ENCODE assay signal across 29 cellular contexts in genomic region chr10:84371944-84372343, GRCh38. TPM values are rescaled to one million over a fixed set of nuclear protein-coding genes. Genes with fewer than 3 reads are reported as not detected.
A peak's percentile ranks its signal among the peaks of the same experiment; 100 is the strongest.
DNase-seq lines count a peak whose midpoint lies in the region; ATAC-seq and TF ChIP-seq lines count a peak whose summit lies in the region.
"Had no signal": no experiment of that assay in that cellular context is flagged by ENCODE, and none has a peak within 500 bp of the region (broad histone marks: within the 10 kb centered on the region; RNA-seq: fewer than 3 reads in every experiment).

No MANE protein-coding gene starts in this region.

- H3K27ac Mint-ChIP-seq in activated naive CD4-positive, alpha-beta T cell treated with anti-CD3 and anti-CD28 coated beads for 36 hours = peak overlapping the region; percentile 83
- peak overlapping the region; percentile 14 for H3K27ac Mint-ChIP-seq in activated naive CD8-positive, alpha-beta T cell treated with anti-CD3 and anti-CD28 coated beads for 36 hours
- no peak overlapping the region for H3K27ac Mint-ChIP-seq in stimulated activated naive B cell treated with anti-CD40 and anti-IgM and Interleukin-4, amounts not matched to agents 10 μg/mL and 1 μg/mL and 100 μg/mL, for 72 hours
- H3K27ac Mint-ChIP-seq: activated CD4-positive, alpha-beta T cell treated with anti-CD3 and anti-CD28 coated beads, Interleukin-2, amount 10 ng/mL, durations not matched to agents 7 days and 5 days; B cell; nephron progenitor cell had no signal

- no peaks in the 10 kb centered on the region for H3K27me3 Mint-ChIP-seq in activated naive CD4-positive, alpha-beta T cell treated with anti-CD3 and anti-CD28 coated beads for 36 hours (ENCODE audit: low read depth)
- H3K27me3 Mint-ChIP-seq in activated naive CD8-positive, alpha-beta T cell treated with anti-CD3 and anti-CD28 coated beads for 36 hours = no peaks in the 10 kb centered on the region
- no peaks in the 10 kb centered on the region for H3K27me3 Mint-ChIP-seq in stimulated activated naive B cell treated with anti-CD40 and anti-IgM and Interleukin-4, amounts not matched to agents 10 μg/mL and 1 μg/mL and 100 μg/mL, for 72 hours
- H3K27me3 Mint-ChIP-seq: activated CD4-positive, alpha-beta T cell treated with anti-CD3 and anti-CD28 coated beads, Interleukin-2, amount 10 ng/mL, durations not matched to agents 7 days and 5 days; B cell had no signal

- POLR2A ChIA-PET in RWPE1 (lab: Yijun Ruan, JAX; ENCODE audit: low non-redundant PET) = no interaction called here

- no peak for DNase-seq in activated naive CD4-positive, alpha-beta T cell treated with anti-CD3 and anti-CD28 coated beads for 36 hours
- no peak for DNase-seq in activated naive CD4-positive, alpha-beta T cell treated with anti-CD3 and anti-CD28 coated beads, Interleukin-2, amount 50 U/mL, for 16 hours
- no peak for DNase-seq in activated naive CD8-positive, alpha-beta T cell treated with anti-CD3 and anti-CD28 coated beads for 36 hours
- DNase-seq in stimulated activated naive B cell treated with anti-CD40 and anti-IgM and Interleukin-4, amounts not matched to agents 10 μg/mL and 1 μg/mL and 100 μg/mL, for 72 hours = no peak
- DNase-seq in RWPE1 (ENCODE audit: low spot score) = no peak
- no peak for DNase-seq in left ventricle myocardium superior
- DNase-seq: activated CD4-positive, alpha-beta T cell treated with anti-CD3 and anti-CD28 coated beads, Interleukin-2, amount 10 ng/mL, durations not matched to agents 7 days and 5 days; activated effector memory CD4-positive, alpha-beta T cell treated with anti-CD3 and anti-CD28 coated beads, Interleukin-2, amount 50 U/mL, for 16 hours; DND-41; erythroblast; HCEC 1CT; head of caudate nucleus; kidney; midbrain; MM.1S; NCI-H1417 treated with DMSO at 0.1 percent for 48 hours; NCI-H2081; NCI-H226; NCI-H774; nephron progenitor cell; ovary; stimulated activated CD4-positive, alpha-beta T cell treated with anti-CD3 and anti-CD28 coated beads, Interleukin-2, amount 100 ng/mL, for 24 hours; upper lobe of right lung had no signal

- CTCF ChIA-PET in activated naive CD4-positive, alpha-beta T cell treated with anti-CD3 and anti-CD28 coated beads for 36 hours (lab: Charles Lee) = interaction anchor here (0.8 to 7.1 kb wide), 4 partner anchors 20 to 164 kb away, joined by 3 to 70 read pairs (median 22); no protein-coding TSS in a partner anchor
- CTCF ChIA-PET in RWPE1 (lab: Yijun Ruan, JAX) = interaction anchor here (0.8 to 1.1 kb wide), 2 partner anchors 107 to 179 kb away, joined by 3 read pairs; no protein-coding TSS in a partner anchor

- no peaks in the 10 kb centered on the region for H3K9me3 Mint-ChIP-seq in activated naive CD4-positive, alpha-beta T cell treated with anti-CD3 and anti-CD28 coated beads for 36 hours
- H3K9me3 Mint-ChIP-seq in activated naive CD8-positive, alpha-beta T cell treated with anti-CD3 and anti-CD28 coated beads for 36 hours = peaks cover 3% of the 10 kb centered on the region
- H3K9me3 Mint-ChIP-seq in stimulated activated naive B cell treated with anti-CD40 and anti-IgM and Interleukin-4, amounts not matched to agents 10 μg/mL and 1 μg/mL and 100 μg/mL, for 72 hours = peaks cover 0 to 3% of the 10 kb centered on the region in 2 donors
- H3K9me3 Mint-ChIP-seq: activated CD4-positive, alpha-beta T cell treated with anti-CD3 and anti-CD28 coated beads, Interleukin-2, amount 10 ng/mL, durations not matched to agents 7 days and 5 days; nephron progenitor cell had no signal

- intact Hi-C loops in activated naive CD4-positive, alpha-beta T cell treated with anti-CD3 and anti-CD28 coated beads for 36 hours (cut with micrococcal nuclease) = loop anchor here (1.0 kb wide), 1 partner anchor 9 kb away; no protein-coding TSS in a partner anchor
- intact Hi-C loops in left ventricle myocardium superior (cut with micrococcal nuclease) = no loop called here

- ATAC-seq in HG02610 (IDR thresholded peaks at IDR 0.05; ENCODE audit: unreplicated experiment) (peak; percentile 70), left ventricle myocardium superior (no peak), HG03039 (IDR thresholded peaks at IDR 0.05; ENCODE audit: unreplicated experiment) (no peak)
- ATAC-seq in stimulated activated naive B cell treated with anti-CD40 and anti-IgM and Interleukin-4, amounts not matched to agents 10 μg/mL and 1 μg/mL and 100 μg/mL, for 72 hours (replicated peaks) = peak; percentile 39 to 42

- H3K4me3 Mint-ChIP-seq in activated naive CD4-positive, alpha-beta T cell treated with anti-CD3 and anti-CD28 coated beads for 36 hours = no peak overlapping the region
- no peak overlapping the region for H3K4me3 Mint-ChIP-seq in activated naive CD8-positive, alpha-beta T cell treated with anti-CD3 and anti-CD28 coated beads for 36 hours
- H3K4me3 Mint-ChIP-seq in stimulated activated naive B cell treated with anti-CD40 and anti-IgM and Interleukin-4, amounts not matched to agents 10 μg/mL and 1 μg/mL and 100 μg/mL, for 72 hours = no peak overlapping the region
- H3K4me3 Mint-ChIP-seq: activated CD4-positive, alpha-beta T cell treated with anti-CD3 and anti-CD28 coated beads, Interleukin-2, amount 10 ng/mL, durations not matched to agents 7 days and 5 days; B cell; nephron progenitor cell had no signal

- peaks cover 29% of the 10 kb centered on the region for H3K36me3 Mint-ChIP-seq in activated naive CD4-positive, alpha-beta T cell treated with anti-CD3 and anti-CD28 coated beads for 36 hours (ENCODE audit: low read depth)
- peaks cover 13% of the 10 kb centered on the region for H3K36me3 Mint-ChIP-seq in activated naive CD8-positive, alpha-beta T cell treated with anti-CD3 and anti-CD28 coated beads for 36 hours
- H3K36me3 Mint-ChIP-seq in stimulated activated naive B cell treated with anti-CD40 and anti-IgM and Interleukin-4, amounts not matched to agents 10 μg/mL and 1 μg/mL and 100 μg/mL, for 72 hours = peaks cover 26 to 48% of the 10 kb centered on the region in 2 donors

- H3K27ac ChIP-seq in RWPE1 = no peak overlapping the region
- H3K27ac ChIP-seq: breast epithelium, KMS-11, ovary, SK-N-MC, upper lobe of right lung had no signal

- TF ChIP-seq CTCF in RWPE1 (conservative IDR thresholded peaks at IDR 0.05; ENCODE audit: low read depth) = no peak

- H3K4me1 Mint-ChIP-seq in activated naive CD4-positive, alpha-beta T cell treated with anti-CD3 and anti-CD28 coated beads for 36 hours (ENCODE audit: low read depth) = peaks cover 58% of the 10 kb centered on the region
- H3K4me1 Mint-ChIP-seq in activated naive CD8-positive, alpha-beta T cell treated with anti-CD3 and anti-CD28 coated beads for 36 hours = peaks cover 36% of the 10 kb centered on the region
- peaks cover 11 to 30% of the 10 kb centered on the region in 2 donors for H3K4me1 Mint-ChIP-seq in stimulated activated naive B cell treated with anti-CD40 and anti-IgM and Interleukin-4, amounts not matched to agents 10 μg/mL and 1 μg/mL and 100 μg/mL, for 72 hours
- H3K4me1 Mint-ChIP-seq: nephron progenitor cell had no signal

RNA-seq across cellular contexts. Expression of gene CCSER2, which starts 43.6 kb away (rescaled TPM):
- 10 to 100 TPM; 78.0 to 81.8 TPM for total RNA-seq in activated naive CD4-positive, alpha-beta T cell treated with anti-CD3 and anti-CD28 coated beads for 36 hours
- 10 to 100 TPM; 42.4 to 43.8 TPM for total RNA-seq in activated naive CD8-positive, alpha-beta T cell treated with anti-CD3 and anti-CD28 coated beads for 36 hours
- total RNA-seq in left ventricle myocardium superior = 163 TPM

Comparison
In these comparisons a context has a peak if more than half of its experiments do, and no peak if none do; other contexts are left out.
1. ATAC-seq: peak in HG02610 (single experiment) and stimulated activated naive B cell treated with anti-CD40 and anti-IgM and Interleukin-4, amounts not matched to agents 10 μg/mL and 1 μg/mL and 100 μg/mL, for 72 hours (2 of 2); none in left ventricle myocardium superior (single experiment) and HG03039 (single experiment).